1 cellular context compared by ENCODE assay signal in the genomic region with DNA sequence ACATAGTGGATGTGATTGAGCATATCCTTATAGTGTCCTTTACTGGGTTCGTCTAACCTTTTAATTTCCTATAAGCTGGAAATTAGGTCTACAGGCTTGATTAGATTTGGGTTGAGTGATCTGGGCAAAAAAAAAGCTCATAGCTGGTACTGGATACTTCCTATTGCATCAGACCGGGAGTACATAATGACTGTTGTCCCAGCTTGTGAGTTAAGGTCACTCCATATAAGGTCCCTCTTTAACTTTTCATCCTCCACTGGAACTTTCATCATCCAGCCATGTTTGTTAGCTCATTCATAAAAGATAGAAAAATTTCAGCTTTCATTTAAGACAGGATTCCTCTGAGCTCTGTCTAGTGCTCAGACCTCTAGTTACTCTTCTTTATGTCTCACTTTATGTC.
TF ChIP-seq lines count a peak whose summit lies in the region.

No MANE protein-coding gene starts in this region.

TF ChIP-seq in K562, 482 proteins besides CTCF, POLR2A, EP300 and RAD21 (continued from another document):
- TF ChIP-seq, protein P1, sequence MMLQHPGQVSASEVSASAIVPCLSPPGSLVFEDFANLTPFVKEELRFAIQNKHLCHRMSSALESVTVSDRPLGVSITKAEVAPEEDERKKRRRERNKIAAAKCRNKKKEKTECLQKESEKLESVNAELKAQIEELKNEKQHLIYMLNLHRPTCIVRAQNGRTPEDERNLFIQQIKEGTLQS (IDR thresholded peaks at IDR 0.05): peak; percentile 25; the same call in 1 of the 2 replicates
- TF ChIP-seq, protein P1 (CRISPR knock-in tag; conservative IDR thresholded peaks at IDR 0.05): no peak
- 0 out of 2 replicates have a peak, but pooled peaks have one; percentile 10 for TF ChIP-seq ETV1 (tag; conservative IDR thresholded peaks at IDR 0.05; ENCODE audit: low read depth)
- no peak for TF ChIP-seq MYBL2 (IDR thresholded peaks at IDR 0.05; ENCODE audit: low read depth)
- no peak for TF ChIP-seq MYBL2 (CRISPR knock-in tag; IDR thresholded peaks at IDR 0.05; ENCODE audit: borderline replicate concordance)
- TF ChIP-seq, protein P2, sequence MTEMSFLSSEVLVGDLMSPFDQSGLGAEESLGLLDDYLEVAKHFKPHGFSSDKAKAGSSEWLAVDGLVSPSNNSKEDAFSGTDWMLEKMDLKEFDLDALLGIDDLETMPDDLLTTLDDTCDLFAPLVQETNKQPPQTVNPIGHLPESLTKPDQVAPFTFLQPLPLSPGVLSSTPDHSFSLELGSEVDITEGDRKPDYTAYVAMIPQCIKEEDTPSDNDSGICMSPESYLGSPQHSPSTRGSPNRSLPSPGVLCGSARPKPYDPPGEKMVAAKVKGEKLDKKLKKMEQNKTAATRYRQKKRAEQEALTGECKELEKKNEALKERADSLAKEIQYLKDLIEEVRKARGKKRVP (CRISPR knock-in tag; IDR thresholded peaks at IDR 0.05): peak; percentile 55
